In genomic region chr22:43635101-43635500, GRCh38 we compare ENCODE assay signal across 26 cellular contexts.
DNase-seq lines count a peak whose midpoint lies in the region; ATAC-seq, FAIRE-seq and TF ChIP-seq lines count a peak whose summit lies in the region.
"Had no signal": no experiment of that assay in that cellular context is flagged by ENCODE, and none has a peak within 500 bp of the region (broad histone marks: within the 10 kb centered on the region; RNA-seq: fewer than 3 reads in every experiment).

No MANE protein-coding gene starts in this region.

- H3K4me1 ChIP-seq in esophagus muscularis mucosa (no peaks in the 10 kb centered on the region), trophoblast cell (ENCODE audit: control insufficient read depth in 1 of 2, insufficient read depth in 2 of 2, low read length in 2 of 2) (no peaks in the 10 kb centered on the region)
- H3K4me1 ChIP-seq: BE2C had no signal

- H3K4me3 ChIP-seq in bronchial epithelial cell (ENCODE audit: low read depth, low read length) (no peak overlapping the region), esophagus muscularis mucosa (no peak overlapping the region), trophoblast cell (ENCODE audit: low read depth, low read length) (peak overlapping the region; percentile 31)
- H3K4me3 ChIP-seq: BLaER1, GM12878 had no signal

- no peak overlapping the region for H2BK12ac ChIP-seq in trophoblast cell (ENCODE audit: low read length)

- intact Hi-C loops in esophagus muscularis mucosa (cut with DNase I): no loop called here

- no peak overlapping the region for H2BK120ac ChIP-seq in trophoblast cell (ENCODE audit: insufficient read depth, low read length, poor library complexity)

- H3K36me3 ChIP-seq in bronchial epithelial cell (ENCODE audit: control insufficient read depth, insufficient read depth, low read length) (no peaks in the 10 kb centered on the region), esophagus muscularis mucosa (peaks cover 0 to 7% (median 0%) of the 10 kb centered on the region in 4 donors), trophoblast cell (ENCODE audit: control insufficient read depth in 1 of 2, insufficient read depth in 2 of 2, low read length in 2 of 2) (no peaks in the 10 kb centered on the region)
- H3K36me3 ChIP-seq: BE2C, BLaER1 had no signal

- peaks cover 0 to 11% (median 10%) of the 10 kb centered on the region in 4 donors for H3K9me3 ChIP-seq in esophagus muscularis mucosa
- peaks cover 2% of the 10 kb centered on the region for H3K9me3 ChIP-seq in trophoblast cell (ENCODE audit: insufficient read depth, low read depth, low read length)
- H3K9me3 ChIP-seq: BE2C had no signal

- no peak overlapping the region for H2BK5ac ChIP-seq in trophoblast cell (ENCODE audit: low read depth, low read length, poor library complexity)

- H3K79me1 ChIP-seq in trophoblast cell (ENCODE audit: low read length): no peaks in the 10 kb centered on the region

- H4K8ac ChIP-seq in trophoblast cell (ENCODE audit: low read depth, low read length): no peak overlapping the region

- no peak overlapping the region for H3K23ac ChIP-seq in trophoblast cell (ENCODE audit: low read length)

- TF ChIP-seq CTCF in bronchial epithelial cell (IDR thresholded peaks at IDR 0.05; ENCODE audit: insufficient read depth, low read length, severe bottlenecking) (no peak), esophagus muscularis mucosa (IDR thresholded peaks at IDR 0.05) (no peak)

- no peak overlapping the region for H3K9ac ChIP-seq in trophoblast cell (ENCODE audit: low read length)
- H3K9ac ChIP-seq: BLaER1 had no signal

- TF ChIP-seq POLR2A in esophagus muscularis mucosa (IDR thresholded peaks at IDR 0.05; ENCODE audit: low read depth): no peak

- H3K4ac ChIP-seq in trophoblast cell (ENCODE audit: low read depth, low read length): no peak overlapping the region

- no peak overlapping the region for H2AFZ ChIP-seq in trophoblast cell (ENCODE audit: insufficient read depth, low read length, poor library complexity)

- H3K14ac ChIP-seq in trophoblast cell (ENCODE audit: low read length): no peak overlapping the region

- H2AK5ac ChIP-seq in trophoblast cell (ENCODE audit: low read length): no peak overlapping the region

- no peak overlapping the region for H3K27ac ChIP-seq in esophagus muscularis mucosa (replicated peaks in 1 of 4)
- no peak overlapping the region for H3K27ac ChIP-seq in trophoblast cell (ENCODE audit: low read depth, low read length)
- H3K27ac ChIP-seq: BLaER1 had no signal

- H4K91ac ChIP-seq in trophoblast cell (ENCODE audit: low read depth, low read length): no peak overlapping the region

- ATAC-seq in GM21723 (IDR thresholded peaks at IDR 0.05; ENCODE audit: unreplicated experiment) (no peak), HG02571 (IDR thresholded peaks at IDR 0.05; ENCODE audit: unreplicated experiment) (no peak)
- ATAC-seq: GM12878 had no signal

- TF ChIP-seq EP300 in esophagus muscularis mucosa (IDR thresholded peaks at IDR 0.05): no peak

- no peak for DNase-seq in bronchial epithelial cell (ENCODE audit: low read depth)
- DNase-seq in esophagus muscularis mucosa (ENCODE audit: extremely low spot score): peak; percentile 66
- DNase-seq in trophoblast cell: no peak
- DNase-seq in HuH-7.5 (ENCODE audit: low spot score): no peak
- DNase-seq: 8988T; ACHN; BE2C; C1 segment of cervical spinal cord; CD4-positive, alpha-beta memory T cell; CD4-positive, CD25-positive, alpha-beta regulatory T cell; CD8-positive, alpha-beta memory T cell; COR-L47; DMS 273 treated with DMSO at 0.1 percent for 48 hours; DMS153; DMS53; DMS79; DND-41; EL; GDM1 had no signal

- no peaks in the 10 kb centered on the region for H3K27me3 ChIP-seq in bronchial epithelial cell (ENCODE audit: control insufficient read depth, insufficient read depth, low read length)
- no peaks in the 10 kb centered on the region for H3K27me3 ChIP-seq in esophagus muscularis mucosa
- no peaks in the 10 kb centered on the region for H3K27me3 ChIP-seq in trophoblast cell (ENCODE audit: insufficient read depth, low read length)
- H3K27me3 ChIP-seq: BLaER1 had no signal

- H3K18ac ChIP-seq in trophoblast cell (ENCODE audit: low read length): no peak overlapping the region

- no peak overlapping the region for H4K12ac ChIP-seq in trophoblast cell (ENCODE audit: low read depth, low read length)

- no peaks in the 10 kb centered on the region for H3K79me2 ChIP-seq in trophoblast cell (ENCODE audit: control insufficient read depth, insufficient read depth, low read length, poor library complexity)

- 85% methylated on average over 9 of the region's 9 CpGs for WGBS in esophagus muscularis mucosa
- WGBS in trophoblast cell (ENCODE audit: extremely low coverage, insufficient coverage, insufficient read length): no CpG with 5 or more reads among the region's 9 CpGs

- H3K4me2 ChIP-seq in trophoblast cell (ENCODE audit: low read length): no peak overlapping the region
- H3K4me2 ChIP-seq: BLaER1 had no signal

- FAIRE-seq in bronchial epithelial cell (lab: Jason Lieb, UNC): peak; percentile 50
- FAIRE-seq: A204.1, GM12878, GM12892, GM18507 had no signal
